In genomic region chr19:38710928-38711725, GRCh38 we compare ENCODE assay signal across 10 cellular contexts. TPM values are rescaled to one million over a fixed set of nuclear protein-coding genes. Genes with fewer than 3 reads are reported as not detected.
A peak's percentile ranks its signal among the peaks of the same experiment; 100 is the strongest.
DNase-seq lines count a peak whose midpoint lies in the region; ATAC-seq and TF ChIP-seq lines count a peak whose summit lies in the region.
"Had no signal": no experiment of that assay in that cellular context is flagged by ENCODE, and none has a peak within 500 bp of the region (broad histone marks: within the 10 kb centered on the region; RNA-seq: fewer than 3 reads in every experiment).

No MANE protein-coding gene starts in this region.

- intact Hi-C loops in right cardiac atrium (cut with DNase I), result loop anchor here in 2 of 4 donors (5.0 to 10.0 kb wide), 2 partner anchors 56 to 59 kb away; no protein-coding TSS in a partner anchor
- intact Hi-C loops in gastrocnemius medialis (cut with DNase I; ENCODE audit: low total_unique reads), result loop anchor here (5.0 to 10.0 kb wide), 3 partner anchors 66 to 326 kb away; partner anchors contain the start of genes ACTN4, GGN and SPRED3

- H3K4me1 ChIP-seq in right cardiac atrium (ENCODE audit: control insufficient read depth, insufficient read depth, low read length) (peaks cover 54% of the 10 kb centered on the region), gastrocnemius medialis (peaks cover 77 to 82% of the 10 kb centered on the region in 2 donors)

- ATAC-seq in right cardiac atrium, result no peak
- no peak for ATAC-seq in gastrocnemius medialis
- ATAC-seq in GM21515 (IDR thresholded peaks at IDR 0.05; ENCODE audit: unreplicated experiment), result no peak
- no peak for ATAC-seq in GM18867 (IDR thresholded peaks at IDR 0.05; ENCODE audit: unreplicated experiment)

- no peak for TF ChIP-seq CTCF in gastrocnemius medialis (IDR thresholded peaks at IDR 0.05 in 4 of 5, conservative IDR thresholded peaks at IDR 0.05 in 1 of 5)

- DNase-seq in Ammon's horn (ENCODE audit: low spot score), result peak; percentile 18
- DNase-seq in amniotic epithelial cell (ENCODE audit: low read depth), result peak; percentile 33
- peak in 2 of 3 donors; percentile 63 to 76 for DNase-seq in right cardiac atrium
- peak in 1 of 2 donors; percentile 52 for DNase-seq in gastrocnemius medialis
- DNase-seq in NOMO-1 treated with DMSO at 0.1 percent for 48 hours (lab: John Stamatoyannopoulos, UW; ENCODE audit: unreplicated experiment), result no peak
- no peak for DNase-seq in H7
- DNase-seq: NCI-H1417; stimulated activated CD4-positive, alpha-beta T cell treated with anti-CD3 and anti-CD28 coated beads, Interleukin-2, amount 100 ng/mL, for 24 hours had no signal

- H3K36me3 ChIP-seq in gastrocnemius medialis, result peaks cover 0 to 54% of the 10 kb centered on the region in 2 donors
- peaks cover 81% of the 10 kb centered on the region for H3K36me3 ChIP-seq in H7 (replicated peaks; ENCODE audit: control insufficient read depth, insufficient read depth, low read length)

- no peaks in the 10 kb centered on the region for H3K27me3 ChIP-seq in right cardiac atrium (ENCODE audit: control insufficient read depth, insufficient read depth)
- H3K27me3 ChIP-seq in gastrocnemius medialis, result no peaks in the 10 kb centered on the region
- no peaks in the 10 kb centered on the region for H3K27me3 ChIP-seq in H7 (ENCODE audit: control insufficient read depth, insufficient read depth, low read length)

- H3K27ac ChIP-seq in right cardiac atrium (ENCODE audit: low read length) (peak overlapping the region; percentile 61), gastrocnemius medialis (peak overlapping the region; percentile 75 to 96 (median 89))

- WGBS in right cardiac atrium, result 60% methylated on average over 25 of the region's 25 CpGs

- H3K4me3 ChIP-seq in right cardiac atrium (ENCODE audit: low read length), result no peak overlapping the region
- no peak overlapping the region for H3K4me3 ChIP-seq in gastrocnemius medialis
- no peak overlapping the region for H3K4me3 ChIP-seq in H7 (ENCODE audit: insufficient read depth, low read depth, low read length)

- TF ChIP-seq POLR2A in gastrocnemius medialis (IDR thresholded peaks at IDR 0.05), result no peak

- H3K9me3 ChIP-seq in right cardiac atrium (ENCODE audit: control insufficient read depth, low read length) (no peaks in the 10 kb centered on the region), gastrocnemius medialis (no peaks in the 10 kb centered on the region)

- in situ Hi-C loops in gastrocnemius medialis (cut with MboI; ENCODE audit: low sequenced_read_pairs in 4 of 4), result no loop called here

RNA-seq across cellular contexts. Expression of gene CAPN12, which starts 33.1 kb away (rescaled TPM):
- total RNA-seq in right cardiac atrium (under 1 TPM; 0.22 to 0.85 (median 0.54) TPM), gastrocnemius medialis (under 1 TPM in 1 of 4 donors, not detected in 3; 0.42 TPM)
- 0.91 TPM for polyA plus RNA-seq in right cardiac atrium
- total RNA-seq in H7 (2014; rRNA removed; shearing (Covaris generic)), result 3.0 and 5.4 TPM in 2 replicates

Comparison
In these comparisons a context has a peak if more than half of its experiments do, and no peak if none do; other contexts are left out.
1. DNase-seq: peak in Ammon's horn (single experiment), amniotic epithelial cell (single experiment) and right cardiac atrium (2 of 3); none in NOMO-1 treated with DMSO at 0.1 percent for 48 hours (single experiment) and H7 (single experiment).